26 cellular contexts compared by ENCODE assay signal in genomic region chr4:148716361-148717063, GRCh38.
A peak's percentile ranks its signal among the peaks of the same experiment; 100 is the strongest.
DNase-seq lines count a peak whose midpoint lies in the region; ATAC-seq and TF ChIP-seq lines count a peak whose summit lies in the region.
"Had no signal": no experiment of that assay in that cellular context is flagged by ENCODE, and none has a peak within 500 bp of the region (broad histone marks: within the 10 kb centered on the region; RNA-seq: fewer than 3 reads in every experiment).

No MANE protein-coding gene starts in this region.

- no peak overlapping the region for H3K4me3 ChIP-seq in left ventricle myocardium inferior
- no peak overlapping the region for H3K4me3 ChIP-seq in mucosa of descending colon
- H3K4me3 ChIP-seq: A549, colonic mucosa, HAP-1, lung, right lobe of liver, stomach had no signal

- no peaks in the 10 kb centered on the region for H3K27me3 Mint-ChIP-seq in WTC11 (ENCODE audit: low read depth)
- H3K27me3 Mint-ChIP-seq: activated CD4-positive, alpha-beta memory T cell treated with anti-CD3 and anti-CD28 coated beads, Interleukin-2, amount 10 ng/mL, durations not matched to agents 7 days and 5 days had no signal

- H3K36me3 ChIP-seq in left ventricle myocardium inferior (no peaks in the 10 kb centered on the region), mucosa of descending colon (ENCODE audit: low read depth) (no peaks in the 10 kb centered on the region)
- H3K36me3 ChIP-seq: BE2C, brain microvascular endothelial cell, colonic mucosa, HAP-1, right lobe of liver, stomach had no signal

- peaks cover 26% of the 10 kb centered on the region for H3K9me3 Mint-ChIP-seq in WTC11
- H3K9me3 Mint-ChIP-seq: activated CD4-positive, alpha-beta memory T cell treated with anti-CD3 and anti-CD28 coated beads, Interleukin-2, amount 10 ng/mL, durations not matched to agents 7 days and 5 days had no signal

- intact Hi-C loops in left ventricle myocardium inferior (cut with micrococcal nuclease): no loop called here
- intact Hi-C loops in mucosa of descending colon (cut with DNase I, micrococcal nuclease): no loop called here

- H3K27me3 ChIP-seq in left ventricle myocardium inferior (ENCODE audit: low read depth): no peaks in the 10 kb centered on the region
- H3K27me3 ChIP-seq: BE2C, brain microvascular endothelial cell, colonic mucosa, right lobe of liver, stomach had no signal

- H3K4me1 Mint-ChIP-seq in WTC11: peaks cover 12% of the 10 kb centered on the region
- H3K4me1 Mint-ChIP-seq: activated CD4-positive, alpha-beta memory T cell treated with anti-CD3 and anti-CD28 coated beads, Interleukin-2, amount 10 ng/mL, durations not matched to agents 7 days and 5 days had no signal

- in situ Hi-C loops in Caki2 (cut with HindIII; ENCODE audit: low pct_unique_long_range_greater_than_20kb, low sequenced_read_pairs): no loop called here

- no peak overlapping the region for H3K27ac Mint-ChIP-seq in WTC11
- H3K27ac Mint-ChIP-seq: activated CD4-positive, alpha-beta memory T cell treated with anti-CD3 and anti-CD28 coated beads, Interleukin-2, amount 10 ng/mL, durations not matched to agents 7 days and 5 days had no signal

- CTCF ChIA-PET in WTC11 (lab: Charles Lee): no interaction called here

- peak overlapping the region; percentile 72 for H3K27ac ChIP-seq in left ventricle myocardium inferior (replicated peaks)
- H3K27ac ChIP-seq: A549, brain microvascular endothelial cell, colonic mucosa, right lobe of liver, RWPE1, stomach had no signal

- POLR2A ChIA-PET in WTC11 (lab: Charles Lee): no interaction called here

- DNase-seq in Caki2 (ENCODE audit: low read depth) (peak; percentile 41), WTC11 (ENCODE audit: low spot score) (peak; percentile 16), left ventricle myocardium inferior (no peak), mucosa of descending colon (no peak), hepatic stellate cell (ENCODE audit: low spot score) (no peak), HuH-7 (ENCODE audit: low spot score) (no peak), T-helper 2 cell (no peak)
- DNase-seq: activated CD4-positive, alpha-beta memory T cell treated with anti-CD3 and anti-CD28 coated beads, Interleukin-2, amount 10 ng/mL, durations not matched to agents 7 days and 5 days; activated effector memory CD4-positive, alpha-beta T cell treated with anti-CD3 and anti-CD28 coated beads, Interleukin-2, amount 50 U/mL, for 16 hours; BE2C; brain microvascular endothelial cell; Calu3; colonic mucosa; head of caudate nucleus; NCI-H1436; NCI-H510A treated with DMSO at 0.1 percent for 48 hours; right lobe of liver; stimulated activated CD4-positive, alpha-beta T cell treated with anti-CD3 and anti-CD28 coated beads, Interleukin-15, amount 100 ng/mL, for 24 hours; stomach; trophoblast cell had no signal

- TF ChIP-seq CTCF in WTC11 (IDR thresholded peaks at IDR 0.05): no peak
- no peak for TF ChIP-seq CTCF in left ventricle myocardium inferior (IDR thresholded peaks at IDR 0.05; ENCODE audit: borderline replicate concordance)
- TF ChIP-seq CTCF in mucosa of descending colon (IDR thresholded peaks at IDR 0.05): no peak

- ATAC-seq in WTC11 (peak; percentile 85), mucosa of descending colon (peak; percentile 32), GM18870 (IDR thresholded peaks at IDR 0.05; ENCODE audit: unreplicated experiment) (no peak)
- ATAC-seq: A549; activated CD4-positive, CD25-positive, alpha-beta regulatory T cell treated with anti-CD3 and anti-CD28 coated beads, Interleukin-2, amount 50 U/mL, for 24 hours had no signal

- peaks cover 8% of the 10 kb centered on the region for H3K36me3 Mint-ChIP-seq in WTC11

- peaks cover 14% of the 10 kb centered on the region for H3K4me1 ChIP-seq in left ventricle myocardium inferior
- H3K4me1 ChIP-seq in mucosa of descending colon (ENCODE audit: low read depth): peaks cover 3% of the 10 kb centered on the region
- H3K4me1 ChIP-seq: A549, BE2C, colonic mucosa, HAP-1, right lobe of liver, stomach had no signal

- H3K4me3 Mint-ChIP-seq in WTC11: no peak overlapping the region
- H3K4me3 Mint-ChIP-seq: activated CD4-positive, alpha-beta memory T cell treated with anti-CD3 and anti-CD28 coated beads, Interleukin-2, amount 10 ng/mL, durations not matched to agents 7 days and 5 days had no signal

- H3K9me3 ChIP-seq in left ventricle myocardium inferior (replicated peaks): no peaks in the 10 kb centered on the region
- no peaks in the 10 kb centered on the region for H3K9me3 ChIP-seq in mucosa of descending colon
- H3K9me3 ChIP-seq: A549, BE2C, colonic mucosa, HAP-1, right lobe of liver, stomach had no signal

TF ChIP-seq in WTC11, 78 proteins besides CTCF, POLR2A, EP300 and RAD21:
- TF ChIP-seq AR (CRISPR knock-in tag; IDR thresholded peaks at IDR 0.05) (no peak), OVOL2 (CRISPR knock-in tag; IDR thresholded peaks at IDR 0.05; ENCODE audit: borderline replicate concordance) (no peak), ETV6 (CRISPR knock-in tag; IDR thresholded peaks at IDR 0.05) (no peak)

Comparison
In these comparisons a context has a peak if more than half of its experiments do, and no peak if none do; other contexts are left out.
1. DNase-seq: peak in Caki2 (single experiment) and WTC11 (single experiment); none in left ventricle myocardium inferior (single experiment), mucosa of descending colon (0 of 3), hepatic stellate cell (single experiment), HuH-7 (single experiment) and T-helper 2 cell (0 of 5).